In the genomic region with DNA sequence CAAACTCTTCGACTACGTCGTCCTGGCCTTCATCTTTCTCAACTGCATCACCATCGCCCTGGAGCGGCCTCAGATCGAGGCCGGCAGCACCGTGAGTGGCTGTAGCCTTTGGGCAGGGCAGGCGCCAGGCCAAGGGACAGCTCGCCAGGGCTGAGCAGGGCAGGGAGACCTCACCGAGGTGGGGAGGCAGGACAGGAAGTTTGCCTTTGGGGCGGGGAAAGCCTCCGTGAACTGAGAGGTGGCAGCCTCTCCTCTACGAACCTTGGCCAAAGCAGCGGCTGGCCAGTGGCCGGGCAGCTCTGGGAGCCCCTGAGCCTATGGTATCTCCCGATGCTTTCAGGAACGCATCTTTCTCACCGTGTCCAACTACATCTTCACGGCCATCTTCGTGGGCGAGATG, we compare ENCODE assay signal across 16 cellular contexts.
DNase-seq lines count a peak whose midpoint lies in the region; ATAC-seq and TF ChIP-seq lines count a peak whose summit lies in the region.
"Had no signal": no experiment of that assay in that cellular context is flagged by ENCODE, and none has a peak within 500 bp of the region (broad histone marks: within the 10 kb centered on the region; RNA-seq: fewer than 3 reads in every experiment).

No MANE protein-coding gene starts in this region.

- peak overlapping the region; percentile 57 for H3K4me3 ChIP-seq in GM23338
- H3K4me3 ChIP-seq: body of pancreas, tibial artery had no signal

- DNase-seq in NCI-H146 (lab: John Stamatoyannopoulos, UW): peak; percentile 25
- DNase-seq in NCI-H146 treated with DMSO at 0.1 percent for 48 hours (lab: John Stamatoyannopoulos, UW; ENCODE audit: unreplicated experiment): no peak
- peak; percentile 47 for DNase-seq in GM23338 (ENCODE audit: low spot score)
- DNase-seq in naive B cell: no peak
- DNase-seq in NCI-H1092 treated with DMSO at 0.1 percent for 48 hours (lab: John Stamatoyannopoulos, UW): no peak
- DNase-seq in G401 (ENCODE audit: low spot score): no peak
- no peak for DNase-seq in NCI-H748 treated with DMSO at 0.1 percent for 48 hours (lab: John Stamatoyannopoulos, UW)
- DNase-seq: C1 segment of cervical spinal cord; esophagus squamous epithelium; NCI-H2107; RPMI8226; stimulated activated naive B cell treated with anti-CD40 and anti-IgM and Interleukin-4, amounts not matched to agents 10 μg/mL and 1 μg/mL and 100 μg/mL, for 72 hours; tibial artery had no signal

- H3K4me2 ChIP-seq in GM23338: peak overlapping the region; percentile 85

- TF ChIP-seq CTCF in GM23338 (conservative IDR thresholded peaks at IDR 0.05; ENCODE audit: low read depth in 2 of 2): no peak

- H3K4me1 Mint-ChIP-seq in GM23338: peaks cover 20% of the 10 kb centered on the region
- H3K4me1 Mint-ChIP-seq in activated T-helper 17 cell treated with anti-CD3 and anti-CD28 coated beads, Interleukin-2, amount 50 U/mL, for 72 hours: peaks cover 16% of the 10 kb centered on the region
- peaks cover 19 to 33% (median 21%) of the 10 kb centered on the region in 3 donors for H3K4me1 Mint-ChIP-seq in naive B cell

- H3K27me3 ChIP-seq in GM23338 (ENCODE audit: insufficient read depth): peaks cover 15% of the 10 kb centered on the region

- H3K9me3 Mint-ChIP-seq in GM23338 (no peaks in the 10 kb centered on the region; the same call in 2 of the 3 replicates), naive B cell (peaks cover 0 to 3% (median 0%) of the 10 kb centered on the region in 7 donors)
- no peaks in the 10 kb centered on the region for H3K9me3 Mint-ChIP-seq in activated T-helper 17 cell treated with anti-CD3 and anti-CD28 coated beads, Interleukin-2, amount 50 U/mL, for 72 hours
- H3K9me3 Mint-ChIP-seq: activated naive CD4-positive, alpha-beta T cell treated with anti-CD3 and anti-CD28 coated beads, Interleukin-2, amount 10 ng/mL, durations not matched to agents 7 days and 5 days; stimulated activated naive B cell treated with anti-CD40 and anti-IgM and Interleukin-4, amounts not matched to agents 10 μg/mL and 1 μg/mL and 100 μg/mL, for 72 hours had no signal

- no peaks in the 10 kb centered on the region for H3K79me2 ChIP-seq in GM23338 (replicated peaks; ENCODE audit: insufficient read depth)

- no peak overlapping the region for H3K27ac Mint-ChIP-seq in GM23338
- no peak overlapping the region for H3K27ac Mint-ChIP-seq in activated T-helper 17 cell treated with anti-CD3 and anti-CD28 coated beads, Interleukin-2, amount 50 U/mL, for 72 hours
- H3K27ac Mint-ChIP-seq in naive B cell: no peak overlapping the region
- H3K27ac Mint-ChIP-seq: activated naive CD4-positive, alpha-beta T cell treated with anti-CD3 and anti-CD28 coated beads, Interleukin-2, amount 10 ng/mL, durations not matched to agents 7 days and 5 days; stimulated activated naive B cell treated with anti-CD40 and anti-IgM and Interleukin-4, amounts not matched to agents 10 μg/mL and 1 μg/mL and 100 μg/mL, for 72 hours had no signal

- no peak for ATAC-seq in GM23338
- ATAC-seq in activated T-helper 17 cell treated with anti-CD3 and anti-CD28 coated beads, Interleukin-2, amount 50 U/mL, for 72 hours (replicated peaks): no peak
- no peak for ATAC-seq in naive B cell (ENCODE audit: low read depth in 2 of 2)
- ATAC-seq: body of pancreas had no signal

- H4K20me1 ChIP-seq in GM23338 (replicated peaks; ENCODE audit: insufficient read depth): no peaks in the 10 kb centered on the region

- in situ Hi-C loops in G401 (cut with HindIII; ENCODE audit: low sequenced_read_pairs): no loop called here

- peak overlapping the region; percentile 80; the same call in 1 of the 2 replicates for H2AFZ ChIP-seq in GM23338

- peaks cover 15% of the 10 kb centered on the region for H3K4me1 ChIP-seq in GM23338 (ENCODE audit: insufficient read depth)

- no peaks in the 10 kb centered on the region for H3K36me3 ChIP-seq in GM23338 (ENCODE audit: insufficient read depth)
- H3K36me3 ChIP-seq: esophagus squamous epithelium, tibial artery had no signal

- peaks cover 41% of the 10 kb centered on the region for H3K27me3 Mint-ChIP-seq in GM23338 (ENCODE audit: insufficient read depth, low read depth, poor library complexity)
- H3K27me3 Mint-ChIP-seq in activated T-helper 17 cell treated with anti-CD3 and anti-CD28 coated beads, Interleukin-2, amount 50 U/mL, for 72 hours: no peaks in the 10 kb centered on the region
- peaks cover 32 to 80% (median 72%) of the 10 kb centered on the region in 3 donors for H3K27me3 Mint-ChIP-seq in naive B cell

- H3K36me3 Mint-ChIP-seq in GM23338 (ENCODE audit: low read depth): no peaks in the 10 kb centered on the region
- peaks cover 16% of the 10 kb centered on the region for H3K36me3 Mint-ChIP-seq in activated T-helper 17 cell treated with anti-CD3 and anti-CD28 coated beads, Interleukin-2, amount 50 U/mL, for 72 hours (ENCODE audit: low read depth)
- no peaks in the 10 kb centered on the region for H3K36me3 Mint-ChIP-seq in naive B cell

- H3K4me3 Mint-ChIP-seq in GM23338: peak overlapping the region; percentile 33; the same call in 1 of the 3 replicates
- H3K4me3 Mint-ChIP-seq in activated T-helper 17 cell treated with anti-CD3 and anti-CD28 coated beads, Interleukin-2, amount 50 U/mL, for 72 hours: peak overlapping the region; percentile 72
- H3K4me3 Mint-ChIP-seq in naive B cell: peak overlapping the region in 5 of 8 donors; percentile 23 to 76 (median 49)
- H3K4me3 Mint-ChIP-seq: activated naive CD4-positive, alpha-beta T cell treated with anti-CD3 and anti-CD28 coated beads, Interleukin-2, amount 10 ng/mL, durations not matched to agents 7 days and 5 days; stimulated activated naive B cell treated with anti-CD40 and anti-IgM and Interleukin-4, amounts not matched to agents 10 μg/mL and 1 μg/mL and 100 μg/mL, for 72 hours had no signal

- no peak overlapping the region for H3K27ac ChIP-seq in GM23338 (ENCODE audit: low read depth)
- H3K27ac ChIP-seq: body of pancreas, esophagus squamous epithelium, tibial artery had no signal

- H3F3A ChIP-seq in GM23338 (replicated peaks; ENCODE audit: low read depth): no peaks in the 10 kb centered on the region

- no peaks in the 10 kb centered on the region for H3K9me2 ChIP-seq in GM23338 (ENCODE audit: insufficient read depth)

TF ChIP-seq in GM23338, 12 proteins besides CTCF, POLR2A, EP300 and RAD21 (continues in another document):
- TF ChIP-seq, protein P1, sequence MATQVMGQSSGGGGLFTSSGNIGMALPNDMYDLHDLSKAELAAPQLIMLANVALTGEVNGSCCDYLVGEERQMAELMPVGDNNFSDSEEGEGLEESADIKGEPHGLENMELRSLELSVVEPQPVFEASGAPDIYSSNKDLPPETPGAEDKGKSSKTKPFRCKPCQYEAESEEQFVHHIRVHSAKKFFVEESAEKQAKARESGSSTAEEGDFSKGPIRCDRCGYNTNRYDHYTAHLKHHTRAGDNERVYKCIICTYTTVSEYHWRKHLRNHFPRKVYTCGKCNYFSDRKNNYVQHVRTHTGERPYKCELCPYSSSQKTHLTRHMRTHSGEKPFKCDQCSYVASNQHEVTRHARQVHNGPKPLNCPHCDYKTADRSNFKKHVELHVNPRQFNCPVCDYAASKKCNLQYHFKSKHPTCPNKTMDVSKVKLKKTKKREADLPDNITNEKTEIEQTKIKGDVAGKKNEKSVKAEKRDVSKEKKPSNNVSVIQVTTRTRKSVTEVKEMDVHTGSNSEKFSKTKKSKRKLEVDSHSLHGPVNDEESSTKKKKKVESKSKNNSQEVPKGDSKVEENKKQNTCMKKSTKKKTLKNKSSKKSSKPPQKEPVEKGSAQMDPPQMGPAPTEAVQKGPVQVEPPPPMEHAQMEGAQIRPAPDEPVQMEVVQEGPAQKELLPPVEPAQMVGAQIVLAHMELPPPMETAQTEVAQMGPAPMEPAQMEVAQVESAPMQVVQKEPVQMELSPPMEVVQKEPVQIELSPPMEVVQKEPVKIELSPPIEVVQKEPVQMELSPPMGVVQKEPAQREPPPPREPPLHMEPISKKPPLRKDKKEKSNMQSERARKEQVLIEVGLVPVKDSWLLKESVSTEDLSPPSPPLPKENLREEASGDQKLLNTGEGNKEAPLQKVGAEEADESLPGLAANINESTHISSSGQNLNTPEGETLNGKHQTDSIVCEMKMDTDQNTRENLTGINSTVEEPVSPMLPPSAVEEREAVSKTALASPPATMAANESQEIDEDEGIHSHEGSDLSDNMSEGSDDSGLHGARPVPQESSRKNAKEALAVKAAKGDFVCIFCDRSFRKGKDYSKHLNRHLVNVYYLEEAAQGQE (IDR thresholded peaks at IDR 0.05; ENCODE audit: unreplicated experiment): no peak
- TF ChIP-seq JUNB (IDR thresholded peaks at IDR 0.05; ENCODE audit: unreplicated experiment): no peak
- no peak for TF ChIP-seq CREB1 (CRISPR knock-in tag; IDR thresholded peaks at IDR 0.05; ENCODE audit: low read depth)
- no peak for TF ChIP-seq POLR2AphosphoS5 (IDR thresholded peaks at IDR 0.05; ENCODE audit: low read depth)
- TF ChIP-seq, protein P2, sequence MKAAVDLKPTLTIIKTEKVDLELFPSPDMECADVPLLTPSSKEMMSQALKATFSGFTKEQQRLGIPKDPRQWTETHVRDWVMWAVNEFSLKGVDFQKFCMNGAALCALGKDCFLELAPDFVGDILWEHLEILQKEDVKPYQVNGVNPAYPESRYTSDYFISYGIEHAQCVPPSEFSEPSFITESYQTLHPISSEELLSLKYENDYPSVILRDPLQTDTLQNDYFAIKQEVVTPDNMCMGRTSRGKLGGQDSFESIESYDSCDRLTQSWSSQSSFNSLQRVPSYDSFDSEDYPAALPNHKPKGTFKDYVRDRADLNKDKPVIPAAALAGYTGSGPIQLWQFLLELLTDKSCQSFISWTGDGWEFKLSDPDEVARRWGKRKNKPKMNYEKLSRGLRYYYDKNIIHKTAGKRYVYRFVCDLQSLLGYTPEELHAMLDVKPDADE (IDR thresholded peaks at IDR 0.05): no peak

Comparison
In these comparisons a context has a peak if more than half of its experiments do, and no peak if none do; other contexts are left out.
1. DNase-seq: peak in NCI-H146 (single experiment) and GM23338 (single experiment); none in NCI-H146 treated with DMSO at 0.1 percent for 48 hours (single experiment), naive B cell (single experiment), NCI-H1092 treated with DMSO at 0.1 percent for 48 hours (single experiment), G401 (single experiment) and NCI-H748 treated with DMSO at 0.1 percent for 48 hours (single experiment).
2. Peak in every context shown above with its lines, with median percentiles within 50 percentile points of each other: H3K4me3 Mint-ChIP-seq.